In the genomic region with DNA sequence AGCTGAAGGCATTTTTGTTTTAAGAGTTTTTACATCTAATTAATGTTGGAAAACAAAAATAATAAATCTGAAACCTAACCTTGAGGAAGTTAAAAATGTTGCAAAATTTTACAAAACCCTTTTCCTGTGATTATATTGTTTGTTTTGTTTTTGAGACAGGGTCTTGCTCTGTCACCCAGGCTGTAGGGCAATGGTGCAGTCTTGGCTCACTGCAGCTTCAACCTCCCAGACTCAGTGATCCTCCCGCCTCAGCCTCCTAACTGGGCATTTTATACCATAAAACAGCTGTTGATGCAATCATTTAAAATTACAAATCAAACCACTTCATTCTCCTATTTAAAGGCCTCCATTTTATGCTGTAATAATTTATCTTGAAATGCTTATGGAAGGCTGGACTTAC, we compare ENCODE assay signal across 13 cellular contexts. TPM values are rescaled to one million over a fixed set of nuclear protein-coding genes. Genes with fewer than 3 reads are reported as not detected.
A peak's percentile ranks its signal among the peaks of the same experiment; 100 is the strongest.
DNase-seq lines count a peak whose midpoint lies in the region; ATAC-seq, FAIRE-seq and TF ChIP-seq lines count a peak whose summit lies in the region.
"Had no signal": no experiment of that assay in that cellular context is flagged by ENCODE, and none has a peak within 500 bp of the region (broad histone marks: within the 10 kb centered on the region; RNA-seq: fewer than 3 reads in every experiment).

No MANE protein-coding gene starts in this region.

- no peak for ATAC-seq in heart right ventricle

- H3K4me3 Mint-ChIP-seq in dendritic cell treated with granulocyte-macrophage colony-stimulating factor and Interleukin-4, amounts not matched to agents 40 ng/mL and 50 ng/mL, for 4 days, result no peak overlapping the region
- H3K4me3 Mint-ChIP-seq: activated naive CD8-positive, alpha-beta T cell treated with anti-CD3 and anti-CD28 coated beads, Interleukin-2, amount 10 ng/mL, durations not matched to agents 7 days and 5 days had no signal

- H3K27ac Mint-ChIP-seq in dendritic cell treated with granulocyte-macrophage colony-stimulating factor and Interleukin-4, amounts not matched to agents 40 ng/mL and 50 ng/mL, for 4 days, result peak overlapping the region; percentile 89
- H3K27ac Mint-ChIP-seq: activated naive CD8-positive, alpha-beta T cell treated with anti-CD3 and anti-CD28 coated beads, Interleukin-2, amount 10 ng/mL, durations not matched to agents 7 days and 5 days had no signal

- no peak for FAIRE-seq in kidney (lab: Jason Lieb, UNC)
- FAIRE-seq: endothelial cell of umbilical vein had no signal

- peaks cover 12% of the 10 kb centered on the region for H3K36me3 Mint-ChIP-seq in dendritic cell treated with granulocyte-macrophage colony-stimulating factor and Interleukin-4, amounts not matched to agents 40 ng/mL and 50 ng/mL, for 4 days (ENCODE audit: low read depth)

- no peaks in the 10 kb centered on the region for H3K9me3 ChIP-seq in left ventricle myocardium inferior (replicated peaks)
- no peaks in the 10 kb centered on the region for H3K9me3 ChIP-seq in heart right ventricle
- H3K9me3 ChIP-seq in neutrophil, result no peaks in the 10 kb centered on the region
- H3K9me3 ChIP-seq in kidney (ENCODE audit: control insufficient read depth in 1 of 2, low read length in 2 of 2), result no peaks in the 10 kb centered on the region

- peaks cover 33% of the 10 kb centered on the region for H3K4me1 Mint-ChIP-seq in dendritic cell treated with granulocyte-macrophage colony-stimulating factor and Interleukin-4, amounts not matched to agents 40 ng/mL and 50 ng/mL, for 4 days (ENCODE audit: low read depth)

- H3K27ac ChIP-seq in left ventricle myocardium inferior (replicated peaks), result peak overlapping the region; percentile 99
- H3K27ac ChIP-seq in heart right ventricle, result peak overlapping the region in 4 of 10 donors; percentile 16 to 100 (median 66)
- peak overlapping the region; percentile 11 for H3K27ac ChIP-seq in neutrophil
- H3K27ac ChIP-seq in kidney (ENCODE audit: low read depth in 2 of 2, low read length in 2 of 2), result no peak overlapping the region

- intact Hi-C loops in left ventricle myocardium inferior (cut with micrococcal nuclease), result loop anchor here (5.0 kb wide), 1 partner anchor 339 kb away; no protein-coding TSS in a partner anchor
- intact Hi-C loops in heart right ventricle (cut with DNase I), result loop anchor here in 6 of 10 donors (2.0 to 10.0 kb wide), 6 partner anchors 51 to 341 kb away; a partner anchor contains a TSS
- intact Hi-C loops in dendritic cell treated with granulocyte-macrophage colony-stimulating factor and Interleukin-4, amounts not matched to agents 40 ng/mL and 50 ng/mL, for 4 days (cut with micrococcal nuclease), result no loop called here
- intact Hi-C loops in kidney (cut with DNase I), result no loop called here

- H3K9ac ChIP-seq in kidney (ENCODE audit: low read length in 2 of 2), result no peak overlapping the region

- H3K4me1 ChIP-seq in left ventricle myocardium inferior (peaks cover 47% of the 10 kb centered on the region), heart right ventricle (peaks cover 0 to 39% (median 36%) of the 10 kb centered on the region in 9 donors), neutrophil (ENCODE audit: control insufficient read depth in 1 of 2, insufficient read depth in 1 of 2, low read depth in 1 of 2, low read length in 1 of 2) (peaks cover 23 to 29% of the 10 kb centered on the region in 2 experiments), kidney (ENCODE audit: control insufficient read depth in 1 of 2, insufficient read depth in 1 of 2, low read depth in 1 of 2, low read length in 2 of 2) (peaks cover 9 to 15% of the 10 kb centered on the region in 2 donors)

- H3K36me3 ChIP-seq in left ventricle myocardium inferior (no peaks in the 10 kb centered on the region), heart right ventricle (peaks cover 0 to 18% (median 0%) of the 10 kb centered on the region in 9 donors), neutrophil (no peaks in the 10 kb centered on the region), kidney (ENCODE audit: control insufficient read depth in 1 of 2, insufficient read depth in 2 of 2, low read length in 2 of 2) (no peaks in the 10 kb centered on the region)

- no peak overlapping the region for H3K4me3 ChIP-seq in left ventricle myocardium inferior
- no peak overlapping the region for H3K4me3 ChIP-seq in heart right ventricle
- no peak overlapping the region for H3K4me3 ChIP-seq in neutrophil (ENCODE audit: low read depth in 1 of 2, low read length in 1 of 2)
- no peak overlapping the region for H3K4me3 ChIP-seq in kidney (ENCODE audit: low read length in 2 of 2)

- DNase-seq in left ventricle myocardium inferior (no peak), heart right ventricle (no peak), cerebellar nuclear complex (lab: John Stamatoyannopoulos, UW) (no peak), G401 (ENCODE audit: low spot score) (no peak), kidney (no peak)
- DNase-seq in activated T-cell treated with anti-CD3 and anti-CD28 coated beads, Interleukin-2, amount 50 U/mL, for 48 hours, result no peak
- DNase-seq: activated naive CD8-positive, alpha-beta T cell treated with anti-CD3 and anti-CD28 coated beads, Interleukin-2, amount 10 ng/mL, durations not matched to agents 7 days and 5 days; NCI-H187 treated with DMSO at 0.1 percent for 48 hours; stimulated activated CD4-positive, alpha-beta T cell treated with anti-CD3 and anti-CD28 coated beads, Interleukin-15, amount 100 ng/mL, for 24 hours; SW 1271 had no signal

- whole genome bisulfite sequencing in heart right ventricle, 2 donors, result 90 to 93% methylated on average over 1 of the region's 1 CpG

- no peaks in the 10 kb centered on the region for H3K27me3 Mint-ChIP-seq in dendritic cell treated with granulocyte-macrophage colony-stimulating factor and Interleukin-4, amounts not matched to agents 40 ng/mL and 50 ng/mL, for 4 days

- in situ Hi-C loops in G401 (cut with HindIII; ENCODE audit: low sequenced_read_pairs), result no loop called here

- H3K9me3 Mint-ChIP-seq in dendritic cell treated with granulocyte-macrophage colony-stimulating factor and Interleukin-4, amounts not matched to agents 40 ng/mL and 50 ng/mL, for 4 days, result no peaks in the 10 kb centered on the region
- H3K9me3 Mint-ChIP-seq: activated naive CD8-positive, alpha-beta T cell treated with anti-CD3 and anti-CD28 coated beads, Interleukin-2, amount 10 ng/mL, durations not matched to agents 7 days and 5 days had no signal

- TF ChIP-seq CTCF in left ventricle myocardium inferior (IDR thresholded peaks at IDR 0.05; ENCODE audit: borderline replicate concordance) (no peak), heart right ventricle (IDR thresholded peaks at IDR 0.05) (no peak), neutrophil (IDR thresholded peaks at IDR 0.05) (no peak), kidney (IDR thresholded peaks at IDR 0.05; ENCODE audit: borderline replicate concordance, extremely low read depth, insufficient read depth) (no peak)

- H3K27me3 ChIP-seq in left ventricle myocardium inferior (ENCODE audit: low read depth) (no peaks in the 10 kb centered on the region), heart right ventricle (no peaks in the 10 kb centered on the region), neutrophil (no peaks in the 10 kb centered on the region)

RNA-seq across cellular contexts. Expression of a gene that starts 1.7 kb away (rescaled TPM):
- total RNA-seq in left ventricle myocardium inferior (44.5 TPM), heart right ventricle (10 to 100 TPM; 41.1 to 55.1 (median 47.8) TPM), kidney (55.5 TPM)
- polyA plus RNA-seq in heart right ventricle (10 to 100 TPM; 10.3 to 17.8 TPM), kidney (ENCODE audit: insufficient read depth, low read depth, low replicate concordance) (14.3 TPM)
- 32.8 and 35.6 TPM in 2 replicates for total RNA-seq in G401 (2014; rRNA removed; shearing (Covaris generic))

RNA-seq across cellular contexts. Expression of a gene that starts 31.2 kb away (rescaled TPM):
- 0.71 TPM for total RNA-seq in left ventricle myocardium inferior
- 1 to 10 TPM in 3 of 10 donors, under 1 TPM in 7; 0.42 to 1.4 (median 0.64) TPM for total RNA-seq in heart right ventricle
- polyA plus RNA-seq in heart right ventricle, result under 1 TPM; 0.52 to 0.73 TPM
- 0.03 and 0.25 TPM in 2 replicates for total RNA-seq in G401 (2014; rRNA removed; shearing (Covaris generic))
- 6.5 TPM for total RNA-seq in kidney
- polyA plus RNA-seq in kidney (ENCODE audit: insufficient read depth, low read depth, low replicate concordance), result 4.7 TPM

RNA-seq across cellular contexts. Expression of a gene that starts 55.9 kb away (rescaled TPM):
- total RNA-seq in left ventricle myocardium inferior (13.3 TPM), heart right ventricle (10 to 100 TPM; 11.6 to 16.4 (median 14.2) TPM), kidney (20.7 TPM)
- polyA plus RNA-seq in heart right ventricle (10 to 100 TPM in 1 of 2 donors, 1 to 10 TPM in 1; 3.8 to 31.5 TPM), kidney (ENCODE audit: insufficient read depth, low read depth, low replicate concordance) (10.0 TPM)
- 18.4 and 18.6 TPM in 2 replicates for total RNA-seq in G401 (2014; rRNA removed; shearing (Covaris generic))

Comparison
In these comparisons a context has a peak if more than half of its experiments do, and no peak if none do; other contexts are left out.
1. H3K27ac ChIP-seq: peak in left ventricle myocardium inferior (single experiment) and neutrophil (single experiment); none in kidney (0 of 2).
2. intact Hi-C loops: an anchor here in left ventricle myocardium inferior (5.0 kb wide) and heart right ventricle (2.0 to 10.0 kb wide); none called in dendritic cell treated with granulocyte-macrophage colony-stimulating factor and Interleukin-4, amounts not matched to agents 40 ng/mL and 50 ng/mL, for 4 days and kidney.